Comparison of ENCODE assay signal across 8 cellular contexts in genomic region chr12:131783915-131784541, GRCh38. TPM values are rescaled to one million over a fixed set of nuclear protein-coding genes. Genes with fewer than 3 reads are reported as not detected.
DNase-seq lines count a peak whose midpoint lies in the region; ATAC-seq and TF ChIP-seq lines count a peak whose summit lies in the region.

No MANE protein-coding gene starts in this region.

- no peak overlapping the region; the same call in 1 of the 2 replicates for H3K4me3 ChIP-seq in GM23338
- H3K4me3 ChIP-seq in OCI-LY3 (ENCODE audit: low read length) = peak overlapping the region; percentile 34; the same call in 1 of the 2 replicates
- peak overlapping the region; percentile 34 for H3K4me3 ChIP-seq in fibroblast of pulmonary artery (replicated peaks; ENCODE audit: low read depth, low read length)

- H3K79me2 ChIP-seq in GM23338 (replicated peaks; ENCODE audit: insufficient read depth) (no peaks in the 10 kb centered on the region), OCI-LY3 (ENCODE audit: low read length) (no peaks in the 10 kb centered on the region)

- no peak overlapping the region for H2AFZ ChIP-seq in GM23338
- no peak overlapping the region for H2AFZ ChIP-seq in OCI-LY3 (ENCODE audit: low read depth, low read length)

- TF ChIP-seq CTCF in GM23338 (conservative IDR thresholded peaks at IDR 0.05; ENCODE audit: low read depth in 2 of 2) (no peak), OCI-LY3 (IDR thresholded peaks at IDR 0.05; ENCODE audit: low read depth, low read length) (no peak), fibroblast of pulmonary artery (IDR thresholded peaks at IDR 0.05; ENCODE audit: low read length, missing control alignments) (peak; percentile 0)

- H3K4me3 Mint-ChIP-seq in GM23338 = peak overlapping the region; percentile 39; the same call in 2 of the 3 replicates
- no peak overlapping the region for H3K4me3 Mint-ChIP-seq in T-helper 17 cell

- no peak overlapping the region for H3K9ac ChIP-seq in OCI-LY3 (ENCODE audit: low read length)

- H3K9me3 ChIP-seq in OCI-LY3 (ENCODE audit: insufficient read depth, low read length) (no peaks in the 10 kb centered on the region), T-helper 17 cell (ENCODE audit: control insufficient read depth, low read length, poor library complexity, severe bottlenecking) (no peaks in the 10 kb centered on the region)

- DNase-seq in Caki2 (ENCODE audit: low read depth) (peak; percentile 63), GM23338 (ENCODE audit: low spot score) (peak; percentile 79), fibroblast of pulmonary artery (ENCODE audit: low read depth) (peak; percentile 69), T-helper 17 cell (no peak), activated gamma-delta T cell treated with Interleukin-2 at 50 U/mL for 16 hours (no peak), T-helper 1 cell (no peak)

- H3K9me2 ChIP-seq in GM23338 (ENCODE audit: insufficient read depth) = no peaks in the 10 kb centered on the region

- H3K27ac ChIP-seq in GM23338 (ENCODE audit: low read depth) = 0 out of 2 replicates have a peak overlapping the region, but pooled peaks have one; percentile 35
- peak overlapping the region; percentile 53 for H3K27ac ChIP-seq in OCI-LY3 (ENCODE audit: low read length)

- peaks cover 50% of the 10 kb centered on the region for H3K36me3 Mint-ChIP-seq in GM23338 (ENCODE audit: low read depth)
- peaks cover 7% of the 10 kb centered on the region for H3K36me3 Mint-ChIP-seq in T-helper 17 cell (ENCODE audit: low read depth)

- H3K4me2 ChIP-seq in GM23338 (peak overlapping the region; percentile 55), OCI-LY3 (ENCODE audit: low read length) (peak overlapping the region; percentile 58)

- H4K20me1 ChIP-seq in GM23338 (replicated peaks; ENCODE audit: insufficient read depth) = peaks cover 4% of the 10 kb centered on the region
- peaks cover 7% of the 10 kb centered on the region; the same call in 1 of the 2 replicates for H4K20me1 ChIP-seq in OCI-LY3 (ENCODE audit: insufficient read depth, low read length)

- H3K36me3 ChIP-seq in GM23338 (ENCODE audit: insufficient read depth) = peaks cover 22% of the 10 kb centered on the region; the same call in 1 of the 2 replicates
- peaks cover 52% of the 10 kb centered on the region for H3K36me3 ChIP-seq in OCI-LY3 (replicated peaks; ENCODE audit: low read depth, low read length)

- H3K27me3 Mint-ChIP-seq in GM23338 (ENCODE audit: insufficient read depth, low read depth, poor library complexity) = peaks cover 8% of the 10 kb centered on the region
- no peaks in the 10 kb centered on the region for H3K27me3 Mint-ChIP-seq in T-helper 17 cell

- H3K4me1 ChIP-seq in GM23338 (ENCODE audit: insufficient read depth) (peaks cover 26% of the 10 kb centered on the region), OCI-LY3 (ENCODE audit: low read length) (peaks cover 26% of the 10 kb centered on the region)

- H3K27me3 ChIP-seq in GM23338 (ENCODE audit: insufficient read depth) = no peaks in the 10 kb centered on the region
- H3K27me3 ChIP-seq in OCI-LY3 (ENCODE audit: low read depth, low read length) = no peaks in the 10 kb centered on the region

- H3F3A ChIP-seq in GM23338 (replicated peaks; ENCODE audit: low read depth) = no peaks in the 10 kb centered on the region

- in situ Hi-C loops in Caki2 (cut with HindIII; ENCODE audit: low pct_unique_long_range_greater_than_20kb, low sequenced_read_pairs) = no loop called here

- H3K9me3 Mint-ChIP-seq in GM23338 = no peaks in the 10 kb centered on the region

- H3K27ac Mint-ChIP-seq in GM23338 = peak overlapping the region; percentile 93
- H3K27ac Mint-ChIP-seq in T-helper 17 cell = no peak overlapping the region

- peak; percentile 66 for ATAC-seq in GM23338
- no peak for ATAC-seq in T-helper 17 cell
- no peak for ATAC-seq in HG02884 (IDR thresholded peaks at IDR 0.05; ENCODE audit: unreplicated experiment)

- H3K4me1 Mint-ChIP-seq in GM23338 (peaks cover 29% of the 10 kb centered on the region), T-helper 17 cell (peaks cover 5% of the 10 kb centered on the region)

TF ChIP-seq in GM23338, 12 proteins besides CTCF, POLR2A, EP300 and RAD21 (continues in another document):
- no peak for TF ChIP-seq JUNB (IDR thresholded peaks at IDR 0.05; ENCODE audit: unreplicated experiment)
- no peak for TF ChIP-seq ETS1 (IDR thresholded peaks at IDR 0.05)
- no peak for TF ChIP-seq POLR2AphosphoS5 (IDR thresholded peaks at IDR 0.05; ENCODE audit: low read depth)
- TF ChIP-seq REST (IDR thresholded peaks at IDR 0.05; ENCODE audit: unreplicated experiment) = no peak
- no peak for TF ChIP-seq EZH2 (IDR thresholded peaks at IDR 0.05; ENCODE audit: low read depth, unreplicated experiment)
- TF ChIP-seq NANOG (IDR thresholded peaks at IDR 0.05; ENCODE audit: borderline replicate concordance) = no peak
- TF ChIP-seq ZNF114 (CRISPR knock-in tag; IDR thresholded peaks at IDR 0.05) = no peak
- no peak for TF ChIP-seq EZH2phosphoT487 (IDR thresholded peaks at IDR 0.05; ENCODE audit: unreplicated experiment)
- TF ChIP-seq CREB1 (CRISPR knock-in tag; IDR thresholded peaks at IDR 0.05; ENCODE audit: low read depth) = no peak

RNA-seq across cellular contexts. Expression of gene MMP17, which starts 44.2 kb away (rescaled TPM):
- 1.0 and 4.5 TPM in 2 replicates for total RNA-seq in Caki2 (2014; rRNA removed; shearing (Covaris generic); ENCODE audit: low replicate concordance)
- 26.8 and 48.5 TPM in 2 replicates for total RNA-seq in GM23338 (2014; rRNA removed; shearing (Covaris generic))
- polyA plus RNA-seq in GM23338 (2016; fragmentation: Nextera tagmentation; extraction: Ambion mirVana) = 10.4 and 16.9 TPM in 2 replicates
- total RNA-seq in T-helper 17 cell = 1 to 10 TPM in 1 of 2 donors, not detected in 1; 2.5 TPM

Comparison
In these comparisons a context has a peak if more than half of its experiments do, and no peak if none do; other contexts are left out.
1. DNase-seq: peak in Caki2 (single experiment), GM23338 (single experiment) and fibroblast of pulmonary artery (single experiment); none in T-helper 17 cell (0 of 3), activated gamma-delta T cell treated with Interleukin-2 at 50 U/mL for 16 hours (single experiment) and T-helper 1 cell (0 of 5).